Comparison of ENCODE assay signal across 24 cellular contexts in the genomic region with DNA sequence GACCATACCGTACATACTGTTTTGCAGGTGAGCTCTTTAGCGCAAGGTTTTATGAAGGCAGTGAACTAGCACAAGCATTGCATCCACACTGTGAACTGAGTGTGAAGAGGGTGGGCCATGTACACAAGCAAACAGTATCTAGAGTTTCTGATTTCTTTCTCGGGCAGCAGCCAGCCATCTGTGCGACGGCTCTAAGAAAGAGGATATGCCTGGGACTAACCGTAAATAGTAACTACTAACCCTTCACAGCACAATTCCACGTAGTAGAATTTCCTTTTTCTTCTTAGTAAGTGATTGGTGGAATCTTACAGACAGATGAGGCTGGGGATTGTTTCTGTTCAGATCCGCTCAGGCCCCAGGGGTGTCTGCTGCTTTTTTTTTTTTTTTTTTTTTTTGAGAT.
"Had no signal": no experiment of that assay in that cellular context is flagged by ENCODE, and none has a peak within 500 bp of the region (broad histone marks: within the 10 kb centered on the region; RNA-seq: fewer than 3 reads in every experiment).

No MANE protein-coding gene starts in this region.

- H3K9me3 ChIP-seq: left lung, lower lobe of right lung, mucosa of descending colon, neutrophil, right lobe of liver, uterus had no signal

- ATAC-seq: left lung; lower lobe of right lung; mucosa of descending colon; natural killer cell treated with Interleukin-12 subunit alpha and Interleukin-12 subunit beta and Interleukin-15 and Interleukin-18, amount 100 ng/mL, for 72 hours; right lobe of liver; stimulated activated naive CD8-positive, alpha-beta T cell treated with anti-CD3 and anti-CD28 coated beads, Interleukin-15, Interleukin-2, amounts not matched to agents 100 U/mL and 50 U/mL, for 24 hours had no signal

- H3K27me3 ChIP-seq: right lobe of liver, uterus had no signal

- H3K4me1 Mint-ChIP-seq: central memory CD8-positive, alpha-beta T cell had no signal

- H3K4me3 Mint-ChIP-seq: activated naive CD8-positive, alpha-beta T cell; central memory CD8-positive, alpha-beta T cell; dendritic cell treated with granulocyte-macrophage colony-stimulating factor and Interleukin-4, amounts not matched to agents 40 ng/mL and 50 ng/mL, for 4 days; natural killer cell treated with Interleukin-12 subunit alpha and Interleukin-12 subunit beta and Interleukin-15 and Interleukin-18, amount 100 ng/mL, for 72 hours; type B pancreatic cell had no signal

- H3K4me3 ChIP-seq: left lung, lower lobe of right lung, mucosa of descending colon, right lobe of liver, uterus had no signal

- DNase-seq: activated CD4-positive, alpha-beta T cell treated with anti-CD3 and anti-CD28 coated beads for 4 hours; activated CD4-positive, alpha-beta T cell treated with anti-CD3 and anti-CD28 coated beads, Interleukin-2, amount 50 U/mL, for 48 hours; activated CD8-positive, alpha-beta memory T cell treated with anti-CD3 and anti-CD28 coated beads for 24 hours; activated effector memory CD4-positive, alpha-beta T cell treated with Interleukin-2 at 50 U/mL for 16 hours; activated naive CD4-positive, alpha-beta T cell treated with Interleukin-2 at 50 U/mL for 16 hours; anterior cingulate cortex; effector CD4-positive, alpha-beta T cell; kidney glomerular epithelial cell; left lung; lower lobe of right lung; mesendoderm; mucosa of descending colon; right lobe of liver; stimulated activated CD4-positive, alpha-beta T cell treated with anti-CD3 and anti-CD28 coated beads, Interleukin-12 subunit alpha, Interleukin-12 subunit beta, amount 100 ng/mL, for 4 hours; stimulated activated CD4-positive, alpha-beta T cell treated with anti-CD3 and anti-CD28 coated beads, Interleukin-4, amount 100 ng/mL, for 1 hour; stimulated activated naive CD8-positive, alpha-beta T cell treated with anti-CD3 and anti-CD28 coated beads, Interleukin-15, Interleukin-2, amounts not matched to agents 100 U/mL and 50 U/mL, for 24 hours; uterus had no signal

- H3K27ac Mint-ChIP-seq: activated naive CD8-positive, alpha-beta T cell; dendritic cell treated with granulocyte-macrophage colony-stimulating factor and Interleukin-4, amounts not matched to agents 40 ng/mL and 50 ng/mL, for 4 days; natural killer cell treated with Interleukin-12 subunit alpha and Interleukin-12 subunit beta and Interleukin-15 and Interleukin-18, amount 100 ng/mL, for 72 hours; type B pancreatic cell had no signal

- H3K9me3 Mint-ChIP-seq: central memory CD8-positive, alpha-beta T cell; dendritic cell treated with granulocyte-macrophage colony-stimulating factor and Interleukin-4, amounts not matched to agents 40 ng/mL and 50 ng/mL, for 4 days; natural killer cell treated with Interleukin-12 subunit alpha and Interleukin-12 subunit beta and Interleukin-15 and Interleukin-18, amount 100 ng/mL, for 72 hours; type B pancreatic cell had no signal

- H3K4me1 ChIP-seq: left lung, lower lobe of right lung, right lobe of liver, uterus had no signal

- H3K36me3 Mint-ChIP-seq: activated naive CD8-positive, alpha-beta T cell; natural killer cell treated with Interleukin-12 subunit alpha and Interleukin-12 subunit beta and Interleukin-15 and Interleukin-18, amount 100 ng/mL, for 72 hours; type B pancreatic cell had no signal

- H3K36me3 ChIP-seq: left lung, lower lobe of right lung, neutrophil, right lobe of liver, uterus had no signal

- H3K27ac ChIP-seq: left lung, lower lobe of right lung, neutrophil, right lobe of liver, uterus, VCaP had no signal
